27 cellular contexts compared by ENCODE assay signal in the genomic region with DNA sequence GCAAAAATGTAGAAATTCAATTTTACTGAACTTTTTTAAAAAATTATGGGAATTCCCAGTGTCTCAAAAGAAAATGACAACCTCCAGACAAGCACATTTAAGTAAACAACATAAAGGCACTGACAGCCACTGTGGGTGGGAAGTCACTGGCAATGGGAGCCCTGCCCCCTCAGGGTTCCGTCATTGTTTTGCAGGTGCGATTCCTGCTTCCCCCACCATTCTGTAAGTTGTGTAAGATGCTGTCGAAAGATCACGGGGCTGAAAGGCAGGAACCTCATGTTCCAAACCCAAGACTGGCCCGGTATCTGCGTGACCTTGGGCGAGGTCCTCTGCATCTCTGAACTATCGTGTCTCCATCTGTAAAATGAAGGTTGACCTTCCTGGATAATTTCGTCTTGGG.
"Had no signal": no experiment of that assay in that cellular context is flagged by ENCODE, and none has a peak within 500 bp of the region (broad histone marks: within the 10 kb centered on the region; RNA-seq: fewer than 3 reads in every experiment).

No MANE protein-coding gene starts in this region.

- ATAC-seq: activated CD4-positive, CD25-positive, alpha-beta regulatory T cell treated with anti-CD3 and anti-CD28 coated beads, Interleukin-2, amount 50 U/mL, for 24 hours; activated naive CD4-positive, alpha-beta T cell treated with anti-CD3 and anti-CD28 coated beads, Interleukin-2, amount 50 U/mL, for 72 hours; activated T-cell treated with anti-CD3 and anti-CD28 coated beads, Interleukin-2, amount 50 U/mL, for 4 hours; activated T-helper 17 cell treated with anti-CD3 and anti-CD28 coated beads, Interleukin-2, amount 50 U/mL, for 72 hours; left lung; sciatic nerve; stimulated activated memory B cell treated with anti-CD40 and anti-IgM and Interleukin-4, amounts not matched to agents 10 μg/mL and 1 μg/mL and 100 μg/mL, for 72 hours; stimulated activated naive CD8-positive, alpha-beta T cell treated with anti-CD3 and anti-CD28 coated beads, Interleukin-15, amount 100 ng/mL, for 72 hours had no signal

- H3K4me1 ChIP-seq: breast epithelium had no signal

- DNase-seq: activated CD4-positive, alpha-beta memory T cell treated with anti-CD3 and anti-CD28 coated beads for 36 hours; activated CD4-positive, alpha-beta T cell treated with anti-CD3 and anti-CD28 coated beads, Interleukin-2, amount 10 ng/mL, durations not matched to agents 24 days and 14 days; activated gamma-delta T cell treated with Interleukin-2 at 50 U/mL for 16 hours; activated T-cell treated with anti-CD3 and anti-CD28 coated beads, Interleukin-2, amount 50 U/mL, for 4 hours; effector CD8-positive, alpha-beta T cell; left lung; small intestine; stimulated activated CD4-positive, alpha-beta T cell treated with anti-CD3 and anti-CD28 coated beads, Interleukin-1b, Interleukin-23, amount 100 ng/mL, for 48 hours; stimulated activated CD4-positive, alpha-beta T cell treated with anti-CD3 and anti-CD28 coated beads, Interleukin-4, amount 100 ng/mL, for 4 hours; stimulated activated CD8-positive, alpha-beta memory T cell treated with anti-CD3 and anti-CD28 coated beads, Interleukin-4, amount 100 ng/mL, for 48 hours; stimulated activated naive CD8-positive, alpha-beta T cell treated with anti-CD3 and anti-CD28 coated beads, Interleukin-15, amount 100 ng/mL, for 72 hours; substantia nigra; WERI-Rb-1 had no signal

- H3K27ac Mint-ChIP-seq: activated CD4-positive, alpha-beta memory T cell treated with anti-CD3 and anti-CD28 coated beads for 36 hours; activated CD4-positive, alpha-beta T cell treated with anti-CD3 and anti-CD28 coated beads, Interleukin-2, amount 10 ng/mL, durations not matched to agents 24 days and 14 days; activated naive CD4-positive, alpha-beta T cell treated with anti-CD3 and anti-CD28 coated beads, Interleukin-2, amount 50 U/mL, for 72 hours; nephron; progenitor cell of endocrine pancreas; stimulated activated memory B cell treated with anti-CD40 and anti-IgM and Interleukin-4, amounts not matched to agents 10 μg/mL and 1 μg/mL and 100 μg/mL, for 72 hours; stimulated activated naive CD8-positive, alpha-beta T cell treated with anti-CD3 and anti-CD28 coated beads, Interleukin-15, amount 100 ng/mL, for 72 hours had no signal

- H3K9me3 Mint-ChIP-seq: activated CD4-positive, alpha-beta memory T cell treated with anti-CD3 and anti-CD28 coated beads for 36 hours; activated CD4-positive, alpha-beta T cell treated with anti-CD3 and anti-CD28 coated beads, Interleukin-2, amount 10 ng/mL, durations not matched to agents 24 days and 14 days; activated T-cell treated with anti-CD3 and anti-CD28 coated beads, Interleukin-2, amount 50 U/mL, for 4 hours; activated T-helper 17 cell treated with anti-CD3 and anti-CD28 coated beads, Interleukin-2, amount 50 U/mL, for 72 hours; central memory CD8-positive, alpha-beta T cell; dendritic cell treated with granulocyte-macrophage colony-stimulating factor and Interleukin-4, amounts not matched to agents 40 ng/mL and 50 ng/mL, for 4 days; nephron; stimulated activated memory B cell treated with anti-CD40 and anti-IgM and Interleukin-4, amounts not matched to agents 10 μg/mL and 1 μg/mL and 100 μg/mL, for 72 hours; stimulated activated naive CD8-positive, alpha-beta T cell treated with anti-CD3 and anti-CD28 coated beads, Interleukin-15, amount 100 ng/mL, for 72 hours had no signal

- H3K4me3 Mint-ChIP-seq: activated CD4-positive, alpha-beta memory T cell treated with anti-CD3 and anti-CD28 coated beads for 36 hours; activated CD4-positive, alpha-beta T cell treated with anti-CD3 and anti-CD28 coated beads, Interleukin-2, amount 10 ng/mL, durations not matched to agents 24 days and 14 days; activated T-cell treated with anti-CD3 and anti-CD28 coated beads, Interleukin-2, amount 50 U/mL, for 4 hours; activated T-helper 17 cell treated with anti-CD3 and anti-CD28 coated beads, Interleukin-2, amount 50 U/mL, for 72 hours; central memory CD8-positive, alpha-beta T cell; dendritic cell treated with granulocyte-macrophage colony-stimulating factor and Interleukin-4, amounts not matched to agents 40 ng/mL and 50 ng/mL, for 4 days; nephron; stimulated activated memory B cell treated with anti-CD40 and anti-IgM and Interleukin-4, amounts not matched to agents 10 μg/mL and 1 μg/mL and 100 μg/mL, for 72 hours; stimulated activated naive CD8-positive, alpha-beta T cell treated with anti-CD3 and anti-CD28 coated beads, Interleukin-15, amount 100 ng/mL, for 72 hours had no signal

- FAIRE-seq: endometrium, frontal cortex, islet of Langerhans, small intestine, TTC549 had no signal

- H3K36me3 ChIP-seq: breast epithelium, left lung, WERI-Rb-1 had no signal

- H3K27me3 Mint-ChIP-seq: activated CD4-positive, alpha-beta memory T cell treated with anti-CD3 and anti-CD28 coated beads for 36 hours; activated T-helper 17 cell treated with anti-CD3 and anti-CD28 coated beads, Interleukin-2, amount 50 U/mL, for 72 hours; central memory CD8-positive, alpha-beta T cell; dendritic cell treated with granulocyte-macrophage colony-stimulating factor and Interleukin-4, amounts not matched to agents 40 ng/mL and 50 ng/mL, for 4 days; stimulated activated memory B cell treated with anti-CD40 and anti-IgM and Interleukin-4, amounts not matched to agents 10 μg/mL and 1 μg/mL and 100 μg/mL, for 72 hours; stimulated activated naive CD8-positive, alpha-beta T cell treated with anti-CD3 and anti-CD28 coated beads, Interleukin-15, amount 100 ng/mL, for 72 hours had no signal

- H3K36me3 Mint-ChIP-seq: activated CD4-positive, alpha-beta memory T cell treated with anti-CD3 and anti-CD28 coated beads for 36 hours; activated naive CD4-positive, alpha-beta T cell treated with anti-CD3 and anti-CD28 coated beads, Interleukin-2, amount 50 U/mL, for 72 hours; stimulated activated memory B cell treated with anti-CD40 and anti-IgM and Interleukin-4, amounts not matched to agents 10 μg/mL and 1 μg/mL and 100 μg/mL, for 72 hours had no signal

- H3K9me3 ChIP-seq: breast epithelium, left lung had no signal

- H3K27ac ChIP-seq: WERI-Rb-1 had no signal

- H3K4me3 ChIP-seq: breast epithelium, left lung had no signal

- H3K27me3 ChIP-seq: breast epithelium, left lung had no signal

- H3K4me1 Mint-ChIP-seq: activated T-helper 17 cell treated with anti-CD3 and anti-CD28 coated beads, Interleukin-2, amount 50 U/mL, for 72 hours; nephron; stimulated activated memory B cell treated with anti-CD40 and anti-IgM and Interleukin-4, amounts not matched to agents 10 μg/mL and 1 μg/mL and 100 μg/mL, for 72 hours had no signal
